In genomic region chr14:74618078-74618952, GRCh38 we compare ENCODE assay signal across 9 cellular contexts. TPM values are rescaled to one million over a fixed set of nuclear protein-coding genes. Genes with fewer than 3 reads are reported as not detected.
DNase-seq lines count a peak whose midpoint lies in the region; ATAC-seq, FAIRE-seq and TF ChIP-seq lines count a peak whose summit lies in the region.
"Had no signal": no experiment of that assay in that cellular context is flagged by ENCODE, and none has a peak within 500 bp of the region (broad histone marks: within the 10 kb centered on the region; RNA-seq: fewer than 3 reads in every experiment).

No MANE protein-coding gene starts in this region.

- no peaks in the 10 kb centered on the region for H3K9me1 ChIP-seq in K562 (ENCODE audit: control insufficient read depth, insufficient read depth, low read length)

- H3K27ac ChIP-seq in K562 (ENCODE audit: extremely low read depth, low read depth, low read length) (no peak overlapping the region), muscle layer of duodenum (ENCODE audit: low read length) (peak overlapping the region; percentile 26), subcutaneous abdominal adipose tissue (ENCODE audit: low read depth, low read length) (peak overlapping the region; percentile 27)

- no peak for ATAC-seq in K562

- no peak for TF ChIP-seq EP300 in K562 (IDR thresholded peaks at IDR 0.05; ENCODE audit: low read length)

- FAIRE-seq in K562 (lab: Jason Lieb, UNC), result peak; percentile 55
- FAIRE-seq: A204.1 had no signal

- no peak overlapping the region for H2AFZ ChIP-seq in K562 (ENCODE audit: low read depth, low read length)

- DNase-seq in DMS53 (lab: John Stamatoyannopoulos, UW) (peak; percentile 53), DMS53 treated with DMSO at 0.1 percent for 48 hours (lab: John Stamatoyannopoulos, UW; ENCODE audit: unreplicated experiment) (no peak), T-helper 22 cell (ENCODE audit: low read depth) (peak; percentile 50), K562 (ENCODE audit: extremely low read depth in 1 of 4, low spot score in 3 of 4) (no peak), globus pallidus (ENCODE audit: low spot score) (no peak), iPS-NIHi11 (ENCODE audit: low spot score) (no peak)

- no peak for TF ChIP-seq CTCF in K562 (IDR thresholded peaks at IDR 0.05 in 2 of 3, conservative IDR thresholded peaks at IDR 0.05 in 1 of 3; ENCODE audit: insufficient read depth in 2 of 3, low read depth in 1 of 3, low read length in 3 of 3)

- H3K9me3 ChIP-seq in K562 (replicated peaks; ENCODE audit: control insufficient read depth, insufficient read depth, low read depth, low read length), result no peaks in the 10 kb centered on the region
- no peaks in the 10 kb centered on the region for H3K9me3 ChIP-seq in muscle layer of duodenum (ENCODE audit: control insufficient read depth in 1 of 2, low read length in 2 of 2)
- H3K9me3 ChIP-seq in subcutaneous abdominal adipose tissue (ENCODE audit: control insufficient read depth in 5 of 5, low read length in 5 of 5), result no peaks in the 10 kb centered on the region

- intact Hi-C loops in K562 (cut with micrococcal nuclease), result no loop called here

- POLR2A ChIA-PET in K562 (lab: Yijun Ruan, JAX), result interaction anchor here (1.0 to 1.5 kb wide), 2 partner anchors 13 to 19 kb away, joined by 4 to 5 read pairs; no protein-coding TSS in a partner anchor

- no peaks in the 10 kb centered on the region for H4K20me1 ChIP-seq in K562 (replicated peaks; ENCODE audit: control insufficient read depth, insufficient read depth, low read length)

- H3K36me3 ChIP-seq in K562 (ENCODE audit: control insufficient read depth, insufficient read depth, low read length), result no peaks in the 10 kb centered on the region
- H3K36me3 ChIP-seq in muscle layer of duodenum (ENCODE audit: control insufficient read depth in 1 of 2, insufficient read depth in 2 of 2, low read length in 2 of 2), result no peaks in the 10 kb centered on the region
- no peaks in the 10 kb centered on the region for H3K36me3 ChIP-seq in subcutaneous abdominal adipose tissue (ENCODE audit: control insufficient read depth in 5 of 5, insufficient read depth in 5 of 5, low read length in 5 of 5)

- H3K27me3 ChIP-seq in K562 (ENCODE audit: control insufficient read depth in 2 of 2, insufficient read depth in 2 of 2, low read length in 2 of 2) (no peaks in the 10 kb centered on the region), muscle layer of duodenum (ENCODE audit: low read depth, low read length) (no peaks in the 10 kb centered on the region), subcutaneous abdominal adipose tissue (ENCODE audit: control insufficient read depth in 5 of 5, insufficient read depth in 4 of 5, low read length in 5 of 5) (peaks cover 0 to 3% (median 0%) of the 10 kb centered on the region in 5 donors)

- TF ChIP-seq RAD21 in K562 (CRISPR knock-in tag; conservative IDR thresholded peaks at IDR 0.05 in 1 of 2, IDR thresholded peaks at IDR 0.05 in 1 of 2), result no peak

- no peak for TF ChIP-seq POLR2A in K562 (conservative IDR thresholded peaks at IDR 0.05)

- no peak overlapping the region for H3K4me3 ChIP-seq in K562
- H3K4me3 ChIP-seq in muscle layer of duodenum (ENCODE audit: low read depth in 1 of 2, low read length in 2 of 2), result no peak overlapping the region
- H3K4me3 ChIP-seq in subcutaneous abdominal adipose tissue (ENCODE audit: low read depth in 1 of 5, low read length in 5 of 5), result peak overlapping the region in 1 of 5 donors; percentile 11

- in situ Hi-C loops in K562 (cut with MboI), result no loop called here

- H3K4me2 ChIP-seq in K562 (ENCODE audit: insufficient read depth, low read length), result no peak overlapping the region

- BruUV-seq in K562 (replicated peaks; lab: Mats Ljungman, UMichigan), result no TSS peak

- peaks cover 26 to 35% of the 10 kb centered on the region in 2 experiments for H3K4me1 ChIP-seq in K562 (replicated peaks in 1 of 2; ENCODE audit: control insufficient read depth in 2 of 2, insufficient read depth in 2 of 2, low read length in 2 of 2)
- H3K4me1 ChIP-seq in muscle layer of duodenum (ENCODE audit: control insufficient read depth in 1 of 2, insufficient read depth in 2 of 2, low read length in 2 of 2), result peaks cover 7 to 17% of the 10 kb centered on the region in 2 donors
- H3K4me1 ChIP-seq in subcutaneous abdominal adipose tissue (ENCODE audit: control insufficient read depth in 5 of 5, insufficient read depth in 5 of 5, low read length in 5 of 5), result peaks cover 16 to 57% (median 41%) of the 10 kb centered on the region in 5 donors

- 70% methylated on average over 5 of the region's 10 CpGs for WGBS in K562 (ENCODE audit: insufficient coverage, low coverage, missing lambda C conversion rate)

- H3K9ac ChIP-seq in K562 (ENCODE audit: insufficient read depth in 1 of 2, low read depth in 2 of 2, low read length in 2 of 2), result no peak overlapping the region
- peak overlapping the region in 2 of 5 donors; percentile 2 to 19 for H3K9ac ChIP-seq in subcutaneous abdominal adipose tissue (ENCODE audit: low read length in 5 of 5)

- H3K79me2 ChIP-seq in K562 (ENCODE audit: control insufficient read depth, insufficient read depth, low read length), result no peaks in the 10 kb centered on the region

- CTCF ChIA-PET in K562 (lab: Yijun Ruan, JAX; ENCODE audit: low intra/inter-chr PET ratio), result no interaction called here

TF ChIP-seq in K562, 482 proteins besides CTCF, POLR2A, EP300 and RAD21 (continues in another document):
- TF ChIP-seq MBD2 (IDR thresholded peaks at IDR 0.05; ENCODE audit: borderline replicate concordance, low read depth), result no peak
- TF ChIP-seq JUN (IDR thresholded peaks at IDR 0.05; ENCODE audit: borderline replicate concordance, low read depth, low read length), result 0 out of 2 replicates have a peak, but pooled peaks have one; percentile 25
- TF ChIP-seq JUN (CRISPR knock-in tag; IDR thresholded peaks at IDR 0.05; ENCODE audit: borderline replicate concordance), result no peak
- TF ChIP-seq SMARCB1 (IDR thresholded peaks at IDR 0.05; ENCODE audit: insufficient read length, low read depth), result no peak
- TF ChIP-seq TRIM25 (IDR thresholded peaks at IDR 0.05; ENCODE audit: borderline replicate concordance), result no peak
- TF ChIP-seq EZH2 (IDR thresholded peaks at IDR 0.05; ENCODE audit: borderline replicate concordance, low read depth, low read length), result no peak
- TF ChIP-seq SMARCE1 (IDR thresholded peaks at IDR 0.05), result no peak
- no peak for TF ChIP-seq ETV5 (CRISPR knock-in tag; IDR thresholded peaks at IDR 0.05; ENCODE audit: low read depth)
- peak; percentile 47; the same call in 1 of the 2 replicates for TF ChIP-seq JUND (IDR thresholded peaks at IDR 0.05; ENCODE audit: borderline replicate concordance, low read depth, low read length)
- TF ChIP-seq JUND (tag; IDR thresholded peaks at IDR 0.05; ENCODE audit: borderline replicate concordance, low read depth, low read length), result no peak
- TF ChIP-seq, protein P1, sequence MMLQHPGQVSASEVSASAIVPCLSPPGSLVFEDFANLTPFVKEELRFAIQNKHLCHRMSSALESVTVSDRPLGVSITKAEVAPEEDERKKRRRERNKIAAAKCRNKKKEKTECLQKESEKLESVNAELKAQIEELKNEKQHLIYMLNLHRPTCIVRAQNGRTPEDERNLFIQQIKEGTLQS (IDR thresholded peaks at IDR 0.05), result peak; percentile 66
- TF ChIP-seq, protein P1 (CRISPR knock-in tag; conservative IDR thresholded peaks at IDR 0.05), result no peak
- no peak for TF ChIP-seq GTF2B (IDR thresholded peaks at IDR 0.05; ENCODE audit: extremely low read depth, insufficient read length)

RNA-seq across cellular contexts. Expression of gene LTBP2, which starts 6.3 kb away (rescaled TPM):
- 0.25 and 0.35 TPM in 2 replicates for total RNA-seq in K562 (2011; cell fraction: chromatin; rRNA removed; ENCODE audit: low replicate concordance)
- total RNA-seq in K562 (2011; cell fraction: nucleolus; rRNA removed), result 0.66 and 0.83 TPM in 2 replicates
- 0.07 and 0.23 TPM in 2 replicates for total RNA-seq in K562 (2011; cell fraction: nucleoplasm; rRNA removed)
- 0.04 TPM in 1 of 2 replicates, not detected in the other for total RNA-seq in K562 (2014; rRNA removed)
- not detected in 2 replicates for total RNA-seq in K562 (2014; rRNA removed; fragmentation: Illumina TruSeq; extraction: Trizol)
- total RNA-seq in K562 (2015; rRNA removed; fragmentation: Illumina TruSeq; extraction: Trizol), result not detected in 2 replicates
- total RNA-seq in K562 (2021), result 0.18 and 0.20 TPM in 2 replicates
- polyA plus RNA-seq in K562 (2011; rRNA removed), result 0.03 and 0.07 TPM in 2 replicates
- 0.07 and 0.13 TPM in 2 replicates for polyA plus RNA-seq in K562 (2011; cell fraction: cytosol; rRNA removed)
- polyA plus RNA-seq in K562 (2011; cell fraction: nucleus; rRNA removed), result 0.34 and 0.46 TPM in 2 replicates
- polyA plus RNA-seq in K562 (2012), result 0.10 and 0.35 TPM in 2 replicates
- 0.01 TPM in 1 of 2 replicates, not detected in the other for polyA plus RNA-seq in K562 (2014; fragmentation: Illumina TruSeq; extraction: Trizol)
- under 1 TPM; 0.03 to 0.04 TPM for polyA plus RNA-seq in K562 (2014; fragmentation: Nextera tagmentation; extraction: Ambion mirVana)
- polyA plus RNA-seq in K562 (2014; rRNA removed), result under 0.01 TPM in 1 of 2 replicates, not detected in the other
- polyA minus RNA-seq in K562 (2011; rRNA and poly(A)+ RNA removed), result 0.04 and 0.06 TPM in 2 replicates
- not detected in 2 replicates for polyA minus RNA-seq in K562 (2011; cell fraction: cytosol; rRNA and poly(A)+ RNA removed)
- 0.44 and 0.54 TPM in 2 replicates for polyA minus RNA-seq in K562 (2011; cell fraction: nucleus; rRNA and poly(A)+ RNA removed)

Comparison
In these comparisons a context has a peak if more than half of its experiments do, and no peak if none do; other contexts are left out.
1. DNase-seq: peak in DMS53 (single experiment) and T-helper 22 cell (single experiment); none in DMS53 treated with DMSO at 0.1 percent for 48 hours (single experiment), K562 (0 of 4), globus pallidus (single experiment) and iPS-NIHi11 (single experiment).